Comparison of ENCODE assay signal across 18 cellular contexts in the genomic region with DNA sequence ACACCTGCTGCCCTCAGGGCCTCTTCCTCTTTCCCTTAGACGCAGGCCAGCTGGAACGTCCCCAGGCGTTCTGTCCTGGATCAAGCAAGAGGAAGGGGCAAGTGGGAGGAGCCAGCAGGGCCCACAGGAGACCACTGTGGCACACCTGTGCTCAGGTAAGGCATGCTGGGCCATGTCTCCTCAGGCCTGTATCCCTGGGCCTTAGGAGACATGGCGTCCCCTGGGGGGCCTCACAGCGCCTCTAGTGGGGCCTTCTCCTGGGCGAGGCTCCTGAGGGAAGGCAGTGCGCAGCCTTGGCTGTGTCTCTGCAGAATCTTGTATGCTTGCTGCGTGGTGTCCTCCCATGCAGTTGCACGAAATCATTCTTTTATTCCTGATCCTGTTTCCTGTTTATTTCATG.
"Had no signal": no experiment of that assay in that cellular context is flagged by ENCODE, and none has a peak within 500 bp of the region (broad histone marks: within the 10 kb centered on the region; RNA-seq: fewer than 3 reads in every experiment).

No MANE protein-coding gene starts in this region.

- H3K9me3 ChIP-seq: Peyer's patch had no signal

- H3K4me1 ChIP-seq: Peyer's patch had no signal

- H3K4me3 Mint-ChIP-seq: activated CD4-positive, alpha-beta memory T cell treated with anti-CD3 and anti-CD28 coated beads for 36 hours; activated CD4-positive, alpha-beta T cell treated with anti-CD3 and anti-CD28 coated beads, Interleukin-2, amount 10 ng/mL, durations not matched to agents 7 days and 5 days; activated naive CD8-positive, alpha-beta T cell treated with anti-CD3 and anti-CD28 coated beads for 36 hours; activated T-helper 1 cell treated with anti-CD3 and anti-CD28 coated beads, Interleukin-12 subunit alpha, Interleukin-12 subunit beta, Interleukin-2, Interleukin-4 antibody, amounts not matched to agents 30 ng/mL and 10 ng/mL and 1 ng/mL, durations not matched to agents 14 hours and 24 hours and 36 hours; T-helper 1 cell treated with Interleukin-12 subunit alpha and Interleukin-12 subunit beta and Interleukin-4 antibody, amounts not matched to agents 30 μg/mL and 1 μg/mL, for 36 hours had no signal

- H3K27me3 ChIP-seq: Peyer's patch had no signal

- H3K4me3 ChIP-seq: Peyer's patch had no signal

- H3K27ac Mint-ChIP-seq: activated CD4-positive, alpha-beta memory T cell treated with anti-CD3 and anti-CD28 coated beads for 36 hours; activated CD4-positive, alpha-beta T cell treated with anti-CD3 and anti-CD28 coated beads, Interleukin-2, amount 10 ng/mL, durations not matched to agents 7 days and 5 days; activated T-helper 1 cell treated with anti-CD3 and anti-CD28 coated beads, Interleukin-12 subunit alpha, Interleukin-12 subunit beta, Interleukin-2, Interleukin-4 antibody, amounts not matched to agents 30 ng/mL and 10 ng/mL and 1 ng/mL, durations not matched to agents 14 hours and 24 hours and 36 hours; T-helper 1 cell treated with Interleukin-12 subunit alpha and Interleukin-12 subunit beta and Interleukin-4 antibody, amounts not matched to agents 30 μg/mL and 1 μg/mL, for 36 hours had no signal

- H3K27me3 Mint-ChIP-seq: activated CD4-positive, alpha-beta memory T cell treated with anti-CD3 and anti-CD28 coated beads for 36 hours; activated CD4-positive, alpha-beta T cell treated with anti-CD3 and anti-CD28 coated beads, Interleukin-2, amount 10 ng/mL, durations not matched to agents 7 days and 5 days; activated naive CD8-positive, alpha-beta T cell treated with anti-CD3 and anti-CD28 coated beads for 36 hours had no signal

- H3K27ac ChIP-seq: Peyer's patch had no signal

- H3K9me3 Mint-ChIP-seq: activated CD4-positive, alpha-beta T cell treated with anti-CD3 and anti-CD28 coated beads, Interleukin-2, amount 10 ng/mL, durations not matched to agents 7 days and 5 days; activated naive CD8-positive, alpha-beta T cell treated with anti-CD3 and anti-CD28 coated beads for 36 hours; activated T-helper 1 cell treated with anti-CD3 and anti-CD28 coated beads, Interleukin-12 subunit alpha, Interleukin-12 subunit beta, Interleukin-2, Interleukin-4 antibody, amounts not matched to agents 30 ng/mL and 10 ng/mL and 1 ng/mL, durations not matched to agents 14 hours and 24 hours and 36 hours; T-helper 1 cell treated with Interleukin-12 subunit alpha and Interleukin-12 subunit beta and Interleukin-4 antibody, amounts not matched to agents 30 μg/mL and 1 μg/mL, for 36 hours had no signal

- DNase-seq: activated CD4-positive, alpha-beta memory T cell treated with anti-CD3 and anti-CD28 coated beads for 36 hours; activated CD4-positive, alpha-beta T cell treated with anti-CD3 and anti-CD28 coated beads, Interleukin-2, amount 10 ng/mL, durations not matched to agents 7 days and 5 days; activated CD4-positive, CD25-positive, alpha-beta regulatory T cell treated with anti-CD3 and anti-CD28 coated beads, Interleukin-2, amount 50 U/mL, for 72 hours; activated CD8-positive, alpha-beta memory T cell treated with anti-CD3 and anti-CD28 coated beads for 24 hours; activated effector memory CD4-positive, alpha-beta T cell treated with anti-CD3 and anti-CD28 coated beads, Interleukin-2, amount 50 U/mL, for 16 hours; activated naive CD4-positive, alpha-beta T cell treated with Interleukin-2 at 50 U/mL for 16 hours; activated naive CD8-positive, alpha-beta T cell treated with anti-CD3 and anti-CD28 coated beads for 36 hours; KG1; NCI-H1048; NCI-H146; NCI-H187 treated with DMSO at 0.1 percent for 48 hours; NCI-H2081 treated with DMSO at 0.1 percent for 48 hours; NCI-H446; NCI-H524; SHP77 treated with DMSO at 0.1 percent for 48 hours had no signal

- H3K36me3 Mint-ChIP-seq: activated CD4-positive, alpha-beta memory T cell treated with anti-CD3 and anti-CD28 coated beads for 36 hours had no signal
